In genomic region chr2:241561811-241562210, GRCh38 we compare ENCODE assay signal across 11 cellular contexts. TPM values are rescaled to one million over a fixed set of nuclear protein-coding genes. Genes with fewer than 3 reads are reported as not detected.
DNase-seq lines count a peak whose midpoint lies in the region; ATAC-seq and TF ChIP-seq lines count a peak whose summit lies in the region.
"Had no signal": no experiment of that assay in that cellular context is flagged by ENCODE, and none has a peak within 500 bp of the region (broad histone marks: within the 10 kb centered on the region; RNA-seq: fewer than 3 reads in every experiment).

No MANE protein-coding gene starts in this region.

- ATAC-seq in GM19455 (IDR thresholded peaks at IDR 0.05; ENCODE audit: unreplicated experiment), result no peak

- H3K36me3 ChIP-seq in esophagus squamous epithelium, result peaks cover 0 to 25% (median 0%) of the 10 kb centered on the region in 3 donors

- peak overlapping the region; percentile 14 to 84 (median 46) for H3K4me3 ChIP-seq in esophagus squamous epithelium

- intact Hi-C loops in esophagus squamous epithelium (cut with DNase I), result no loop called here

- H3K9me3 ChIP-seq in esophagus squamous epithelium, result peaks cover 0 to 4% (median 0%) of the 10 kb centered on the region in 3 donors

- WGBS in esophagus squamous epithelium, 2 donors, result 23% methylated on average over 11 of the region's 18 CpGs; no CpG with 5 or more reads in 1 of the 2 donors

- TF ChIP-seq CTCF in esophagus squamous epithelium (IDR thresholded peaks at IDR 0.05) (no peak), GM13976 (IDR thresholded peaks at IDR 0.05; ENCODE audit: borderline replicate concordance, control extremely low read depth, extremely low read depth, insufficient read depth, missing control alignments) (no peak)

- in situ Hi-C loops in KBM-7 (cut with MboI; ENCODE audit: low pct_unique_long_range_greater_than_20kb, low sequenced_read_pairs) (no loop called here), GM13976 (cut with MboI; ENCODE audit: low sequenced_read_pairs, unreplicated experiment) (no loop called here)

- H3K27me3 ChIP-seq in esophagus squamous epithelium, result peaks cover 0 to 26% (median 0%) of the 10 kb centered on the region in 4 donors

- TF ChIP-seq POLR2A in esophagus squamous epithelium (IDR thresholded peaks at IDR 0.05), result peak in 1 of 4 donors; percentile 10

- DNase-seq in AG08395 (ENCODE audit: low spot score), result peak; percentile 84
- peak; percentile 56 for DNase-seq in RPMI7951 (ENCODE audit: low read depth)
- no peak for DNase-seq in esophagus squamous epithelium (lab: John Stamatoyannopoulos, UW)
- DNase-seq in mucosa of gallbladder (ENCODE audit: low spot score), result peak; percentile 75
- no peak for DNase-seq in KBM-7
- no peak for DNase-seq in DMS53 treated with DMSO at 0.1 percent for 48 hours (lab: John Stamatoyannopoulos, UW; ENCODE audit: unreplicated experiment)
- DNase-seq in GM13976 (ENCODE audit: low spot score), result no peak
- DNase-seq: CD4-positive, CD25-positive, alpha-beta regulatory T cell; naive B cell; NCI-H510A treated with DMSO at 0.1 percent for 48 hours had no signal

- peak overlapping the region; percentile 51 to 90 (median 74) for H3K27ac ChIP-seq in esophagus squamous epithelium

- peaks cover 45 to 74% (median 49%) of the 10 kb centered on the region in 3 donors for H3K4me1 ChIP-seq in esophagus squamous epithelium

RNA-seq across cellular contexts. Expression of gene BOK, which starts 3.3 kb away (rescaled TPM):
- total RNA-seq in RPMI7951 (2014; rRNA removed; shearing (Covaris generic)), result 13.1 and 13.2 TPM in 2 replicates
- total RNA-seq in esophagus squamous epithelium (10 to 100 TPM; 35.5 to 57.1 (median 51.2) TPM), mucosa of gallbladder (76.8 TPM)
- total RNA-seq: CD4-positive, CD25-positive, alpha-beta regulatory T cell had no signal

RNA-seq across cellular contexts. Expression of gene STK25, which starts 53.4 kb away (rescaled TPM):
- total RNA-seq in RPMI7951 (2014; rRNA removed; shearing (Covaris generic)), result 158 and 188 TPM in 2 replicates
- total RNA-seq in esophagus squamous epithelium (100 to 1,000 TPM; 137 to 156 (median 140) TPM), mucosa of gallbladder (158 TPM)

Comparison
In these comparisons a context has a peak if more than half of its experiments do, and no peak if none do; other contexts are left out.
1. DNase-seq: peak in AG08395 (single experiment), RPMI7951 (single experiment) and mucosa of gallbladder (single experiment); none in esophagus squamous epithelium (single experiment), KBM-7 (single experiment), DMS53 treated with DMSO at 0.1 percent for 48 hours (single experiment) and GM13976 (single experiment).